8 cellular contexts compared by ENCODE assay signal in the genomic region with DNA sequence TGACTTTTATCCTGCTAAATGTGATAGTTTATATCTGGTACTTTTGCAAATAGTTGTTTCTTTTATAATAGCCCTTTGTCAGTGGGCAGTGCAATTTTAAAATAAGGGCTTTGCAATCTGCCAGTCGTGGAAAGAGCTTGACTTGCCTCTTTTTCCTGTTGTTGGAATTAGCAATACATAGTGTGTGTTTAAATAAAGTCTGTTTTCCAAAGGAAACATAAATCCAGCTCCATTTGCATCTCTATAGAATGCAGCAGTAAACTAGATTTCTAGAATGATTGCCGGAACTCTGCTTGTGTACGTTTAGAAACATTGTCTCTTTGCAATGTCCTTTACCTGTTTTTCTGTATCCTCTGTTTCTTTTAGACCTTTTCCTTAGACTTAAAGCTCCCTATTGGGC.
"Had no signal": no experiment of that assay in that cellular context is flagged by ENCODE, and none has a peak within 500 bp of the region (broad histone marks: within the 10 kb centered on the region; RNA-seq: fewer than 3 reads in every experiment).

No MANE protein-coding gene starts in this region.

- H3K4me2 ChIP-seq: GM23338 had no signal

- H3K4me1 Mint-ChIP-seq: GM23338 had no signal

- H3K9me3 Mint-ChIP-seq: GM23338, H9 had no signal

- FAIRE-seq: H1, H54, HTR-8/SVneo, K562 had no signal

- H3K4me3 ChIP-seq: GM23338, K562 had no signal

- H3K27ac Mint-ChIP-seq: GM23338 had no signal

- ATAC-seq: GM23338, K562 had no signal

- H3K4me3 Mint-ChIP-seq: GM23338, H9 had no signal

- H2AFZ ChIP-seq: GM23338 had no signal

- DNase-seq: H9, HCEC 1CT, IMR-90 had no signal
